35 cellular contexts compared by ENCODE assay signal in genomic region chrX:34826964-34827363, GRCh38.
"Had no signal": no experiment of that assay in that cellular context is flagged by ENCODE, and none has a peak within 500 bp of the region (broad histone marks: within the 10 kb centered on the region; RNA-seq: fewer than 3 reads in every experiment).

No MANE protein-coding gene starts in this region.

- H3K4me3 ChIP-seq: MG63 had no signal

- DNase-seq: Karpas-422, Kasumi-1, MG63, MM.1S, MV-4-11, NCI-H1048, NCI-H1092, NCI-H1092 treated with DMSO at 0.1 percent for 48 hours, NCI-H1105, NCI-H1105 treated with DMSO at 0.1 percent for 48 hours, NCI-H1417, NCI-H1417 treated with DMSO at 0.1 percent for 48 hours, NCI-H1436, NCI-H1436 treated with DMSO at 0.1 percent for 48 hours, NCI-H146, NCI-H1694, NCI-H1694 treated with DMSO at 0.1 percent for 48 hours, NCI-H187, NCI-H187 treated with DMSO at 0.1 percent for 48 hours, NCI-H1930, NCI-H2029, NCI-H2029 treated with DMSO at 0.1 percent for 48 hours, NCI-H2081, NCI-H2081 treated with DMSO at 0.1 percent for 48 hours, NCI-H2107, NCI-H2171, NCI-H2171 treated with DMSO at 0.1 percent for 48 hours, NCI-H2227 treated with DMSO at 0.1 percent for 48 hours, NCI-H226, NCI-H345, NCI-H446, NCI-H446 treated with DMSO at 0.1 percent for 48 hours, NCI-H510A, NCI-H510A treated with DMSO at 0.1 percent for 48 hours had no signal

- H3K4me2 ChIP-seq: KMS-11 had no signal

- H3K9me3 ChIP-seq: MG63 had no signal

- H3K27ac ChIP-seq: KMS-11 had no signal

- H3K9ac ChIP-seq: KMS-11 had no signal

- H3K36me3 ChIP-seq: MG63 had no signal

- H3K27me3 ChIP-seq: MG63 had no signal
